In the genomic region with DNA sequence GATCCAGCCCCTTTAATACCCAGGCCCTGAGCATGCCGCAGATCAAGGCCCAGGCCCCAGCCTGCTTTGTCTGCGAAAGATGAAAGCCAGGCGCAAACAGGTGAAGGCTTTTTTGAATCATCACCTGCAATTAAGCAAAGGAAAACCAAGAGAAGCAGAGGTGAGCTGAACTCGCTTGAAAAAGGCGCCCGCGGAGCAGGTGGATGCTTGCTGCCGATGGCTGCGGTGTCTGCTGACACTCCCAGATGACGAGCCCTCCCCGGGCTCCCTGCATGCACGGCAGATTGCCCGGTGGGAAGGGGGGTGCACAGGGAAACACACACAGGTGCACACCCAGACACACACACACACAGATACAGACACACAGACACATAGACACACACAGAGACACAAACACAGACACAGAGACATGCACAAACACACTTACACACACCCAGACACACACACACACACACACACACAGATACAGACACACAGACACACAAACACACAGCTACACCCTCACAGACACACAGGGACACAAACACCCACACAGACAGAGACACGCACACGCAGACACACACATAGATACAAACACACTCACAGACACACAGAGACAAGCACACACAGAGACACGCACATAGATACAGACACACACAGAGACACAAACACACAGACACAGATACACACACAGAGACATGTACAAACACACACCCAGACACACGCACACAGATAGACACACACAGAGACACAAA, we compare ENCODE assay signal across 1 cellular context.
TF ChIP-seq lines count a peak whose summit lies in the region.

No MANE protein-coding gene starts in this region.

TF ChIP-seq in K562, 482 proteins besides CTCF, POLR2A, EP300 and RAD21 (continued from another document):
- peak; percentile 57; the same call in 1 of the 2 replicates for TF ChIP-seq THRB (CRISPR knock-in tag; conservative IDR thresholded peaks at IDR 0.05)
TF ChIP-seq in K562: peak in this region for 1.
